1 cellular context compared by ENCODE assay signal in genomic region chr14:61737913-61738312, GRCh38.
A peak's percentile ranks its signal among the peaks of the same experiment; 100 is the strongest.
TF ChIP-seq lines count a peak whose summit lies in the region.

No MANE protein-coding gene starts in this region.

TF ChIP-seq in GM12878, 131 proteins besides CTCF, POLR2A, EP300 and RAD21:
- peak; percentile 59; the same call in 1 of the 2 replicates for TF ChIP-seq RFX5 (IDR thresholded peaks at IDR 0.05; ENCODE audit: low read depth, low read length)
- no peak for TF ChIP-seq NR2F1 (conservative IDR thresholded peaks at IDR 0.05)
- no peak for TF ChIP-seq GATAD2B (conservative IDR thresholded peaks at IDR 0.05; ENCODE audit: low read depth)
- TF ChIP-seq MTA2 (IDR thresholded peaks at IDR 0.05; ENCODE audit: low read depth): no peak
- TF ChIP-seq ATF2 (IDR thresholded peaks at IDR 0.05; ENCODE audit: low read length): peak; percentile 49; the same call in 1 of the 2 replicates
- no peak for TF ChIP-seq ZBTB33 (IDR thresholded peaks at IDR 0.05)
- TF ChIP-seq CHD1 (IDR thresholded peaks at IDR 0.05; ENCODE audit: low read depth, low read length): no peak
- TF ChIP-seq ATF7 (IDR thresholded peaks at IDR 0.05; ENCODE audit: low read depth): peak; percentile 78
- TF ChIP-seq NFYA (IDR thresholded peaks at IDR 0.05; ENCODE audit: borderline replicate concordance, low read depth, low read length): no peak
- TF ChIP-seq BHLHE40 (IDR thresholded peaks at IDR 0.05; ENCODE audit: borderline replicate concordance in 1 of 2, low read depth in 2 of 2, low read length in 1 of 2): no peak
- no peak for TF ChIP-seq CHD2 (IDR thresholded peaks at IDR 0.05; ENCODE audit: borderline replicate concordance, low read depth, low read length)
- no peak for TF ChIP-seq EGR1 (IDR thresholded peaks at IDR 0.05; ENCODE audit: borderline replicate concordance in 1 of 2, low read depth in 2 of 2, low read length in 2 of 2)
- no peak for TF ChIP-seq RELB (IDR thresholded peaks at IDR 0.05; ENCODE audit: low read depth)
- TF ChIP-seq SMC3 (IDR thresholded peaks at IDR 0.05; ENCODE audit: borderline replicate concordance, low read length): no peak
- no peak for TF ChIP-seq BCL3 (IDR thresholded peaks at IDR 0.05; ENCODE audit: borderline replicate concordance, insufficient read depth, low read depth, low read length, poor library complexity, severe bottlenecking)
